In the genomic region with DNA sequence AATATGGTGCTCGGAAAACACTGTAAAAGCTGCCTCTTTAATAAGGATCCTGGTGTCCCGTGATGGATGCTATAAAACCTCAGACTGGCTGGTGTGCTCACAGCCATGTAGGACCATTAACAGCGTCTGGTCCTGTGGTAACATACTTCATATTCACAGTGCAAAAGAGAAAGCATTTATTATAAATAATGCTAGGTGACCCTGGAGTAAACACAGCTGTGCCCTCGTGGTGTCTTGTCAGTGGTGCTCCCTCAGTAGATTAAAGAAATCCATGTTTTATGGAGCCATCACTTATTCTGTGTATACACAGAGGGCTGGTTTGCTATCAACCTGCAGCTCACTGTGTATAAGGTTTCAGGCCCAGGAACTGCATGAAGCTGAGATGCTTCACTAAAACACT, we compare ENCODE assay signal across 1 cellular context.
TF ChIP-seq lines count a peak whose summit lies in the region.

No MANE protein-coding gene starts in this region.

TF ChIP-seq in IMR-90, 13 proteins besides CTCF, POLR2A, EP300 and RAD21 (continued from another document):
- TF ChIP-seq USF2 (IDR thresholded peaks at IDR 0.05; ENCODE audit: low read depth, low read length) (no peak), BHLHE40 (IDR thresholded peaks at IDR 0.05; ENCODE audit: low read depth, low read length) (no peak), CHD1 (IDR thresholded peaks at IDR 0.05; ENCODE audit: low read depth, low read length) (no peak)
TF ChIP-seq in IMR-90: peak in this region for 0.
